Comparison of ENCODE assay signal across 23 cellular contexts in genomic region chr16:16991711-16992110, GRCh38.
"Had no signal": no experiment of that assay in that cellular context is flagged by ENCODE, and none has a peak within 500 bp of the region (broad histone marks: within the 10 kb centered on the region; RNA-seq: fewer than 3 reads in every experiment).

No MANE protein-coding gene starts in this region.

- H3K4me3 Mint-ChIP-seq: effector memory CD8-positive, alpha-beta T cell; stimulated activated effector memory CD8-positive, alpha-beta T cell treated with anti-CD3 and anti-CD28 coated beads, Interleukin-12 subunit alpha, Interleukin-12 subunit beta, amount 100 ng/mL, for 72 hours; WTC11 had no signal

- H3K36me3 ChIP-seq: brain microvascular endothelial cell, esophagus squamous epithelium, gastrocnemius medialis, stomach, suprapubic skin, transverse colon had no signal

- H3K4me3 ChIP-seq: dorsolateral prefrontal cortex, esophagus squamous epithelium, gastrocnemius medialis, stomach, suprapubic skin, transverse colon had no signal

- H3K27me3 ChIP-seq: brain microvascular endothelial cell, esophagus squamous epithelium, gastrocnemius medialis, stomach, transverse colon had no signal

- H3K9me3 ChIP-seq: esophagus squamous epithelium, gastrocnemius medialis, stomach, suprapubic skin, transverse colon had no signal

- H3K27ac Mint-ChIP-seq: activated naive CD4-positive, alpha-beta T cell treated with anti-CD3 and anti-CD28 coated beads, Interleukin-2, amount 50 U/mL, for 72 hours; WTC11 had no signal

- H3K27ac ChIP-seq: brain microvascular endothelial cell, dorsolateral prefrontal cortex, esophagus squamous epithelium, gastrocnemius medialis, stomach, suprapubic skin, transverse colon had no signal

- H3K4me1 ChIP-seq: gastrocnemius medialis, stomach, suprapubic skin, transverse colon had no signal

- DNase-seq: activated T-cell treated with anti-CD3 and anti-CD28 coated beads, Interleukin-2, amount 50 U/mL, for 1 hour; aorta; brain microvascular endothelial cell; caudate nucleus; dorsolateral prefrontal cortex; effector memory CD8-positive, alpha-beta T cell; esophagus squamous epithelium; gastrocnemius medialis; hypothalamus; islet precursor cell; left colon; mesendoderm; naive B cell; small intestine; stimulated activated CD4-positive, alpha-beta T cell treated with anti-CD3 and anti-CD28 coated beads, Interleukin-2, amount 100 ng/mL, for 24 hours; stomach; T1000; transverse colon had no signal

- H3K36me3 Mint-ChIP-seq: activated naive CD4-positive, alpha-beta T cell treated with anti-CD3 and anti-CD28 coated beads, Interleukin-2, amount 50 U/mL, for 72 hours; naive B cell; stimulated activated effector memory CD8-positive, alpha-beta T cell treated with anti-CD3 and anti-CD28 coated beads, Interleukin-12 subunit alpha, Interleukin-12 subunit beta, amount 100 ng/mL, for 72 hours; WTC11 had no signal

- ATAC-seq: activated naive CD4-positive, alpha-beta T cell treated with anti-CD3 and anti-CD28 coated beads, Interleukin-2, amount 50 U/mL, for 72 hours; effector memory CD8-positive, alpha-beta T cell; gastrocnemius medialis; left colon; sciatic nerve; stimulated activated effector memory CD8-positive, alpha-beta T cell treated with anti-CD3 and anti-CD28 coated beads, Interleukin-12 subunit alpha, Interleukin-12 subunit beta, amount 100 ng/mL, for 72 hours; WTC11 had no signal

- H3K9me3 Mint-ChIP-seq: activated naive CD4-positive, alpha-beta T cell treated with anti-CD3 and anti-CD28 coated beads, Interleukin-2, amount 50 U/mL, for 72 hours; effector memory CD8-positive, alpha-beta T cell; naive B cell; stimulated activated effector memory CD8-positive, alpha-beta T cell treated with anti-CD3 and anti-CD28 coated beads, Interleukin-12 subunit alpha, Interleukin-12 subunit beta, amount 100 ng/mL, for 72 hours; WTC11 had no signal
